10 cellular contexts compared by ENCODE assay signal in the genomic region with DNA sequence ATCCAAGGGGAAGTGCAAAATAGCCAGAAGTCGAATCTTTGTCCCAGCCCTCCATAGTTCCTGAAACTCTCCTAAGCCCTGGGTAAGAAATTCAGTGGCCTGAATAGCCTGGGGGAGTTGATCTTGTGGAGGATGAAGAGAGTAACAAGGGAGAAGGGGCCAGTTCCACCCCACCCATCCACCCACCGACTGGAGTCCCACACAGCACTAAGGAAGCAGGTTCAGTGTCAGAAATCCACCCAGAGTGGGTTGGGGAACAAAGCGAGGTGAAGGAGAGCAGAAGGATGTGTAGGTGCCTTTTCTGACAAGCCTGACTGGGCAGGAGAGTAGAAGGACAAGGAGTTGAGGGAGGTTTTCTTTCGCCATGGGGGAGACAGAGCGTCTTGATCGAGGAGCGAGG.
"Had no signal": no experiment of that assay in that cellular context is flagged by ENCODE, and none has a peak within 500 bp of the region (broad histone marks: within the 10 kb centered on the region; RNA-seq: fewer than 3 reads in every experiment).

No MANE protein-coding gene starts in this region.

- H3K4me3 ChIP-seq: K562 had no signal

- DNase-seq: IMR-90, Karpas-422, KBM-7, KG1 had no signal

- FAIRE-seq: HepG2, HTR-8/SVneo, K562 had no signal

- H3K27ac Mint-ChIP-seq: IgD-negative memory B cell had no signal

- H3K9ac ChIP-seq: KMS-11 had no signal

- H3K4me2 ChIP-seq: KMS-11 had no signal

- H3K9me3 Mint-ChIP-seq: IgD-negative memory B cell had no signal

- ATAC-seq: HepG2, K562 had no signal

- H3K27ac ChIP-seq: HL-60, KMS-11 had no signal

- H3K4me3 Mint-ChIP-seq: IgD-negative memory B cell had no signal
